ENCODE assay signal across 15 cellular contexts in genomic region chr18:21052385-21052784, GRCh38. TPM values are rescaled to one million over a fixed set of nuclear protein-coding genes. Genes with fewer than 3 reads are reported as not detected.
A peak's percentile ranks its signal among the peaks of the same experiment; 100 is the strongest.
DNase-seq lines count a peak whose midpoint lies in the region; ATAC-seq and TF ChIP-seq lines count a peak whose summit lies in the region.
"Had no signal": no experiment of that assay in that cellular context is flagged by ENCODE, and none has a peak within 500 bp of the region (broad histone marks: within the 10 kb centered on the region; RNA-seq: fewer than 3 reads in every experiment).

No MANE protein-coding gene starts in this region.

- in situ Hi-C loops in G401 (cut with HindIII; ENCODE audit: low sequenced_read_pairs), result no loop called here

- TF ChIP-seq POLR2A in erythroblast (IDR thresholded peaks at IDR 0.05; ENCODE audit: low read length), result no peak

- H3K36me3 ChIP-seq in adipocyte (ENCODE audit: control insufficient read depth, insufficient read depth, low read length, severe bottlenecking) (peaks cover 2% of the 10 kb centered on the region), skeletal muscle satellite cell (ENCODE audit: insufficient read depth, low read length) (no peaks in the 10 kb centered on the region)

- no peaks in the 10 kb centered on the region for H3K9me3 ChIP-seq in adipocyte (ENCODE audit: control insufficient read depth, low read length)
- no peaks in the 10 kb centered on the region for H3K9me3 ChIP-seq in skeletal muscle satellite cell (replicated peaks; ENCODE audit: low read length)

- no peak overlapping the region for H3K9ac ChIP-seq in adipocyte (ENCODE audit: low read length)
- H3K9ac ChIP-seq in skeletal muscle satellite cell (ENCODE audit: low read depth, low read length), result peak overlapping the region; percentile 29

- H3K27me3 ChIP-seq in adipocyte (replicated peaks; ENCODE audit: control insufficient read depth, insufficient read depth, low read length), result no peaks in the 10 kb centered on the region
- H3K27me3 ChIP-seq in skeletal muscle satellite cell (ENCODE audit: control insufficient read depth, insufficient read depth, low read length), result no peaks in the 10 kb centered on the region

- H3K4me2 ChIP-seq in skeletal muscle satellite cell (ENCODE audit: low read length), result peak overlapping the region; percentile 29
- H3K4me2 ChIP-seq: PC-9 had no signal

- DNase-seq in G401 (ENCODE audit: low spot score) (peak; percentile 33), adipocyte (ENCODE audit: low read depth) (no peak), epithelial cell of prostate (ENCODE audit: low read depth, low spot score) (no peak), NCI-H510A treated with DMSO at 0.1 percent for 48 hours (lab: John Stamatoyannopoulos, UW) (no peak), erythroblast (lab: John Stamatoyannopoulos, UW) (no peak)
- DNase-seq: H7, NCI-H1417 treated with DMSO at 0.1 percent for 48 hours, NCI-H2029, NCI-H2171, NCI-H446 treated with DMSO at 0.1 percent for 48 hours, NCI-H774 had no signal

- no peak for ATAC-seq in GM21381 (IDR thresholded peaks at IDR 0.05; ENCODE audit: unreplicated experiment)

- H3K4me1 ChIP-seq in adipocyte (ENCODE audit: control insufficient read depth, insufficient read depth, low read length) (peaks cover 77% of the 10 kb centered on the region), skeletal muscle satellite cell (ENCODE audit: control insufficient read depth, insufficient read depth, low read length) (peaks cover 45% of the 10 kb centered on the region)

- H3K27ac ChIP-seq in epithelial cell of prostate, result peak overlapping the region; percentile 61
- H3K27ac ChIP-seq: HL-60, PC-9 had no signal

- H3K4me3 ChIP-seq in adipocyte (ENCODE audit: low read length) (peak overlapping the region; percentile 25), skeletal muscle satellite cell (ENCODE audit: low read length) (no peak overlapping the region)
- H3K4me3 ChIP-seq: PC-9 had no signal

RNA-seq across cellular contexts. Expression of gene ROCK1, which starts 59.2 kb away (rescaled TPM):
- 10.8 and 20.0 TPM in 2 replicates for total RNA-seq in G401 (2014; rRNA removed; shearing (Covaris generic))
- 26.1 and 27.5 TPM in 2 replicates for total RNA-seq in skeletal muscle satellite cell (2012; rRNA removed)
